Comparison of ENCODE assay signal across 8 cellular contexts in the genomic region with DNA sequence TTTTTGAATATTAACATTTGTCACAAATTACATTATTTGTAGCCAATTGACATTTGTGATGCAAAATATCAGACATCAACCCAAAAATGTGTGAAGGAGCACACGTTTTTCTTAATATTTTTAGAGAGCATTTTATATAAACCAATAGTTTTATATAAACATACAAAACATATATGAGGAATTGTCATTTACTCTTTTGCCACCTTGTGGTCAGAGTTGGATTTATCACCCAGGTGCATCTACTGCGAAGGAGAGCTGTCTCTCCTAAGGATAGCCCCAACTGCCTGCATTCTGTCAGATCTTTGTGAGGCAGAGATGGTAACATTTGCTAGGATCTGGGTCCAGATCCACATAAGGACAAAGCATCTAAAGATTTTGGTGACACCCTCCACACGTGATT. TPM values are rescaled to one million over a fixed set of nuclear protein-coding genes. Genes with fewer than 3 reads are reported as not detected.
DNase-seq lines count a peak whose midpoint lies in the region; ATAC-seq, FAIRE-seq and TF ChIP-seq lines count a peak whose summit lies in the region.

No MANE protein-coding gene starts in this region.

- H2AK5ac ChIP-seq in mesenchymal stem cell (ENCODE audit: low read length, severe bottlenecking), result no peak overlapping the region

- ATAC-seq in K562 (no peak), HG03460 (IDR thresholded peaks at IDR 0.05; ENCODE audit: unreplicated experiment) (no peak), GM21515 (IDR thresholded peaks at IDR 0.05; ENCODE audit: unreplicated experiment) (no peak)

- no peak overlapping the region for H4K8ac ChIP-seq in mesenchymal stem cell (ENCODE audit: low read length)

- no peak overlapping the region for H3K23ac ChIP-seq in mesenchymal stem cell (ENCODE audit: low read length in 2 of 2)

- H3K27ac ChIP-seq in K562 (ENCODE audit: extremely low read depth, low read depth, low read length), result no peak overlapping the region
- H3K27ac ChIP-seq in mesenchymal stem cell (ENCODE audit: low read length, poor library complexity, severe bottlenecking), result no peak overlapping the region

- TF ChIP-seq RAD21 in K562 (CRISPR knock-in tag; conservative IDR thresholded peaks at IDR 0.05 in 1 of 2, IDR thresholded peaks at IDR 0.05 in 1 of 2), result peak; percentile 59

- no peak overlapping the region for H3K14ac ChIP-seq in mesenchymal stem cell (ENCODE audit: low read length in 2 of 2)

- 0% methylated on average over 3 of the region's 3 CpGs for WGBS in K562 (ENCODE audit: insufficient coverage, low coverage, missing lambda C conversion rate)
- 9% methylated on average over 1 of the region's 3 CpGs for WGBS in mesenchymal stem cell

- H3K4ac ChIP-seq in mesenchymal stem cell (ENCODE audit: low read depth in 1 of 2, low read length in 2 of 2), result no peak overlapping the region

- H3K9me3 ChIP-seq in K562 (replicated peaks; ENCODE audit: control insufficient read depth, insufficient read depth, low read depth, low read length) (no peaks in the 10 kb centered on the region), mesenchymal stem cell (ENCODE audit: control insufficient read depth, low read length) (no peaks in the 10 kb centered on the region)

- H2BK15ac ChIP-seq in mesenchymal stem cell (ENCODE audit: low read depth, poor library complexity, severe bottlenecking), result no peak overlapping the region

- TF ChIP-seq EP300 in K562 (IDR thresholded peaks at IDR 0.05; ENCODE audit: low read length), result no peak

- intact Hi-C loops in K562 (cut with micrococcal nuclease), result loop anchor here (1.0 kb wide), 1 partner anchor 36 kb away; no protein-coding TSS in a partner anchor

- peaks cover 0 to 7% of the 10 kb centered on the region in 2 experiments; a peak in 1 of 5 replicates for H3K27me3 ChIP-seq in K562 (ENCODE audit: control insufficient read depth in 2 of 2, insufficient read depth in 2 of 2, low read length in 2 of 2)
- peaks cover 0 to 4% of the 10 kb centered on the region in 2 experiments for H3K27me3 ChIP-seq in mesenchymal stem cell (ENCODE audit: control insufficient read depth in 1 of 2, insufficient read depth in 1 of 2, low read length in 2 of 2)

- peak; percentile 47 for TF ChIP-seq CTCF in AG10803 (conservative IDR thresholded peaks at IDR 0.05; ENCODE audit: low read length)
- peak; percentile 40 to 60 (median 57); a peak in 5 of 6 replicates for TF ChIP-seq CTCF in K562 (IDR thresholded peaks at IDR 0.05 in 2 of 3, conservative IDR thresholded peaks at IDR 0.05 in 1 of 3; ENCODE audit: insufficient read depth in 2 of 3, low read depth in 1 of 3, low read length in 3 of 3)

- H3K18ac ChIP-seq in mesenchymal stem cell (ENCODE audit: low read depth in 1 of 2, low read length in 2 of 2), result no peak overlapping the region

- peak; percentile 6 for DNase-seq in AG10803 (ENCODE audit: low read depth)
- peak; percentile 83 for DNase-seq in G401 (ENCODE audit: low spot score)
- DNase-seq in NCI-H1417 treated with DMSO at 0.1 percent for 48 hours (lab: John Stamatoyannopoulos, UW), result peak; percentile 47
- peak; percentile 38 to 56 (median 44) for DNase-seq in K562 (ENCODE audit: extremely low read depth in 1 of 4, low spot score in 3 of 4)
- peak; percentile 34 for DNase-seq in mesenchymal stem cell
- DNase-seq in HTR-8/SVneo (ENCODE audit: insufficient read length, low spot score), result no peak

- H2AFZ ChIP-seq in K562 (ENCODE audit: low read depth, low read length) (0 out of 2 replicates have a peak overlapping the region, but pooled peaks have one; percentile 26), mesenchymal stem cell (ENCODE audit: low read depth, low read length) (no peak overlapping the region)

- TF ChIP-seq POLR2A in K562 (conservative IDR thresholded peaks at IDR 0.05), result no peak

- peaks cover 9% of the 10 kb centered on the region for H3K79me1 ChIP-seq in mesenchymal stem cell (replicated peaks; ENCODE audit: low read length, poor library complexity, severe bottlenecking)

- POLR2A ChIA-PET in K562 (lab: Yijun Ruan, JAX), result interaction anchor here (0.5 to 1.0 kb wide), 2 partner anchors 10 to 12 kb away, joined by 3 read pairs; no protein-coding TSS in a partner anchor

- FAIRE-seq in K562 (lab: Jason Lieb, UNC), result peak; percentile 70
- FAIRE-seq in HTR-8/SVneo (lab: Jason Lieb, UNC), result no peak

- H2BK12ac ChIP-seq in mesenchymal stem cell (ENCODE audit: low read length in 2 of 2), result no peak overlapping the region

- H2BK5ac ChIP-seq in mesenchymal stem cell (ENCODE audit: low read depth, low read length, poor library complexity, severe bottlenecking), result no peak overlapping the region

- no peak overlapping the region for H2BK120ac ChIP-seq in mesenchymal stem cell (ENCODE audit: low read depth, low read length)

- peaks cover 0 to 21% of the 10 kb centered on the region in 2 experiments; a peak in 4 of 5 replicates for H3K4me1 ChIP-seq in K562 (replicated peaks in 1 of 2; ENCODE audit: control insufficient read depth in 2 of 2, insufficient read depth in 2 of 2, low read length in 2 of 2)
- peaks cover 13% of the 10 kb centered on the region for H3K4me1 ChIP-seq in mesenchymal stem cell (ENCODE audit: control insufficient read depth, insufficient read depth, low read depth, low read length)

- no peaks in the 10 kb centered on the region for H3K9me1 ChIP-seq in K562 (ENCODE audit: control insufficient read depth, insufficient read depth, low read length)

- in situ Hi-C loops in G401 (cut with HindIII; ENCODE audit: low sequenced_read_pairs) (no loop called here), K562 (cut with MboI) (no loop called here)

- no TSS peak for BruUV-seq in K562 (replicated peaks; lab: Mats Ljungman, UMichigan)

- H3K4me2 ChIP-seq in K562 (ENCODE audit: insufficient read depth, low read length) (no peak overlapping the region), mesenchymal stem cell (ENCODE audit: low read length, poor library complexity, severe bottlenecking) (no peak overlapping the region)

- no peak overlapping the region for H3K9ac ChIP-seq in K562 (ENCODE audit: insufficient read depth in 1 of 2, low read depth in 2 of 2, low read length in 2 of 2)
- no peak overlapping the region for H3K9ac ChIP-seq in mesenchymal stem cell (ENCODE audit: low read length)

- no peak overlapping the region for H4K91ac ChIP-seq in mesenchymal stem cell (ENCODE audit: low read length)

- CTCF ChIA-PET in K562 (lab: Yijun Ruan, JAX; ENCODE audit: low intra/inter-chr PET ratio), result interaction anchor here (1.0 to 1.6 kb wide), 3 partner anchors 8 to 36 kb away, joined by 4 to 10 read pairs (median 8); no protein-coding TSS in a partner anchor

- H3K4me3 ChIP-seq in AG10803 (ENCODE audit: low read length) (no peak overlapping the region), K562 (no peak overlapping the region), mesenchymal stem cell (ENCODE audit: insufficient read depth in 1 of 2, low read depth in 1 of 2, low read length in 2 of 2) (no peak overlapping the region)

- H4K20me1 ChIP-seq in K562 (replicated peaks; ENCODE audit: control insufficient read depth, insufficient read depth, low read length), result no peaks in the 10 kb centered on the region

- H3K36me3 ChIP-seq in K562 (ENCODE audit: control insufficient read depth, insufficient read depth, low read length), result no peaks in the 10 kb centered on the region
- peaks cover 4 to 6% of the 10 kb centered on the region in 2 experiments for H3K36me3 ChIP-seq in mesenchymal stem cell (ENCODE audit: control insufficient read depth in 1 of 2, insufficient read depth in 2 of 2, low read depth in 1 of 2, low read length in 2 of 2)

- H3K79me2 ChIP-seq in K562 (ENCODE audit: control insufficient read depth, insufficient read depth, low read length), result peaks cover 15% of the 10 kb centered on the region; the same call in 2 of the 3 replicates

RNA-seq across cellular contexts. Expression of gene USP27X, which starts 2.5 kb away (rescaled TPM):
- 0.44 and 1.4 TPM in 2 replicates for total RNA-seq in G401 (2014; rRNA removed; shearing (Covaris generic))
- 3.8 and 4.9 TPM in 2 replicates for total RNA-seq in K562 (2011; cell fraction: chromatin; rRNA removed; ENCODE audit: low replicate concordance)
- 3.4 and 4.0 TPM in 2 replicates for total RNA-seq in K562 (2011; cell fraction: nucleolus; rRNA removed)
- total RNA-seq in K562 (2011; cell fraction: nucleoplasm; rRNA removed), result 2.5 and 3.2 TPM in 2 replicates
- total RNA-seq in K562 (2014; rRNA removed), result 0.82 and 1.8 TPM in 2 replicates
- 1.6 and 2.1 TPM in 2 replicates for total RNA-seq in K562 (2014; rRNA removed; fragmentation: Illumina TruSeq; extraction: Trizol)
- total RNA-seq in K562 (2015; rRNA removed; fragmentation: Illumina TruSeq; extraction: Trizol), result 1.3 and 1.7 TPM in 2 replicates
- 1.9 and 2.7 TPM in 2 replicates for total RNA-seq in K562 (2021)
- 2.3 and 4.7 TPM in 2 replicates for polyA plus RNA-seq in K562 (2011; rRNA removed)
- polyA plus RNA-seq in K562 (2011; cell fraction: cytosol; rRNA removed), result 1.8 and 4.2 TPM in 2 replicates
- 1.1 and 1.9 TPM in 2 replicates for polyA plus RNA-seq in K562 (2011; cell fraction: nucleus; rRNA removed)
- 2.4 and 3.0 TPM in 2 replicates for polyA plus RNA-seq in K562 (2012)
- polyA plus RNA-seq in K562 (2014; fragmentation: Illumina TruSeq; extraction: Trizol), result 3.8 and 4.0 TPM in 2 replicates
- under 1 TPM; 0.15 TPM for polyA plus RNA-seq in K562 (2014; fragmentation: Nextera tagmentation; extraction: Ambion mirVana)
- polyA plus RNA-seq in K562 (2014; rRNA removed), result 1.2 and 2.1 TPM in 2 replicates
- polyA minus RNA-seq in K562 (2011; rRNA and poly(A)+ RNA removed), result 4.2 and 7.8 TPM in 2 replicates
- polyA minus RNA-seq in K562 (2011; cell fraction: cytosol; rRNA and poly(A)+ RNA removed), result 1.9 and 2.6 TPM in 2 replicates
- polyA minus RNA-seq in K562 (2011; cell fraction: nucleus; rRNA and poly(A)+ RNA removed), result 1.6 and 2.8 TPM in 2 replicates
- 4.4 TPM for polyA plus RNA-seq in mesenchymal stem cell (2013, experiment 1 of 2)
- polyA plus RNA-seq in mesenchymal stem cell (2013, experiment 2 of 2), result 4.5 TPM

RNA-seq across cellular contexts. Expression of gene CLCN5, which starts 45.6 kb away (rescaled TPM):
- 5.8 and 7.1 TPM in 2 replicates for total RNA-seq in G401 (2014; rRNA removed; shearing (Covaris generic))
- 14.7 and 22.2 TPM in 2 replicates for total RNA-seq in K562 (2011; cell fraction: chromatin; rRNA removed; ENCODE audit: low replicate concordance)
- 9.5 and 13.8 TPM in 2 replicates for total RNA-seq in K562 (2011; cell fraction: nucleolus; rRNA removed)
- 11.7 and 17.7 TPM in 2 replicates for total RNA-seq in K562 (2011; cell fraction: nucleoplasm; rRNA removed)
- total RNA-seq in K562 (2014; rRNA removed) (4.6 and 4.8 TPM in 2 replicates), K562 (2014; rRNA removed; fragmentation: Illumina TruSeq; extraction: Trizol) (9.5 TPM in 2 replicates), K562 (2015; rRNA removed; fragmentation: Illumina TruSeq; extraction: Trizol) (10.1 and 11.8 TPM in 2 replicates), K562 (2021) (8.6 and 9.7 TPM in 2 replicates)
- polyA plus RNA-seq in K562 (2011; rRNA removed) (5.1 and 7.4 TPM in 2 replicates), K562 (2014; fragmentation: Illumina TruSeq; extraction: Trizol) (7.1 and 7.2 TPM in 2 replicates), K562 (2014; fragmentation: Nextera tagmentation; extraction: Ambion mirVana) (1 to 10 TPM in 1 of 2 experiments, under 1 TPM in 1; 0.94 to 1.6 TPM), K562 (2014; rRNA removed) (4.6 and 4.8 TPM in 2 replicates)
- 3.9 and 5.2 TPM in 2 replicates for polyA plus RNA-seq in K562 (2011; cell fraction: cytosol; rRNA removed)
- polyA plus RNA-seq in K562 (2011; cell fraction: nucleus; rRNA removed), result 9.3 and 9.5 TPM in 2 replicates
- polyA plus RNA-seq in K562 (2012), result 3.8 and 4.0 TPM in 2 replicates
- polyA minus RNA-seq in K562 (2011; rRNA and poly(A)+ RNA removed), result 16.9 and 18.2 TPM in 2 replicates
- polyA minus RNA-seq in K562 (2011; cell fraction: cytosol; rRNA and poly(A)+ RNA removed), result 7.8 and 9.3 TPM in 2 replicates
- 6.9 and 12.8 TPM in 2 replicates for polyA minus RNA-seq in K562 (2011; cell fraction: nucleus; rRNA and poly(A)+ RNA removed)
- polyA plus RNA-seq in mesenchymal stem cell (2013, experiment 1 of 2), result 7.2 TPM
- polyA plus RNA-seq in mesenchymal stem cell (2013, experiment 2 of 2), result 7.0 TPM

RNA-seq across cellular contexts. Expression of gene PAGE4, which starts 47.6 kb away (rescaled TPM):
- total RNA-seq in G401 (2014; rRNA removed; shearing (Covaris generic)), result not detected in 2 replicates
- total RNA-seq in K562 (2011; cell fraction: chromatin; rRNA removed; ENCODE audit: low replicate concordance), result not detected in 2 replicates
- total RNA-seq in K562 (2011; cell fraction: nucleolus; rRNA removed), result not detected in 2 replicates
- total RNA-seq in K562 (2011; cell fraction: nucleoplasm; rRNA removed), result not detected in 2 replicates
- total RNA-seq in K562 (2014; rRNA removed) (1.7 and 2.4 TPM in 2 replicates), K562 (2014; rRNA removed; fragmentation: Illumina TruSeq; extraction: Trizol) (2.8 and 3.9 TPM in 2 replicates), K562 (2015; rRNA removed; fragmentation: Illumina TruSeq; extraction: Trizol) (2.2 and 3.7 TPM in 2 replicates), K562 (2021) (1.1 and 1.3 TPM in 2 replicates)
- polyA plus RNA-seq in K562 (2011; rRNA removed) (0.99 and 1.2 TPM in 2 replicates), K562 (2014; fragmentation: Illumina TruSeq; extraction: Trizol) (4.9 and 5.3 TPM in 2 replicates), K562 (2014; fragmentation: Nextera tagmentation; extraction: Ambion mirVana) (1 to 10 TPM; 6.7 to 8.0 TPM), K562 (2014; rRNA removed) (4.0 and 6.4 TPM in 2 replicates)
- polyA plus RNA-seq in K562 (2011; cell fraction: cytosol; rRNA removed), result 0.46 TPM in 1 of 2 replicates, not detected in the other
- polyA plus RNA-seq in K562 (2011; cell fraction: nucleus; rRNA removed), result not detected in 2 replicates
- 4.9 and 6.0 TPM in 2 replicates for polyA plus RNA-seq in K562 (2012)
- not detected in 2 replicates for polyA minus RNA-seq in K562 (2011; rRNA and poly(A)+ RNA removed)
- not detected in 2 replicates for polyA minus RNA-seq in K562 (2011; cell fraction: cytosol; rRNA and poly(A)+ RNA removed)
- not detected in 2 replicates for polyA minus RNA-seq in K562 (2011; cell fraction: nucleus; rRNA and poly(A)+ RNA removed)
- polyA plus RNA-seq in mesenchymal stem cell (2013, experiment 1 of 2), result not detected
- not detected for polyA plus RNA-seq in mesenchymal stem cell (2013, experiment 2 of 2)
